In genomic region chrX:11429543-11430085, GRCh38 we compare ENCODE assay signal across 15 cellular contexts.
"Had no signal": no experiment of that assay in that cellular context is flagged by ENCODE, and none has a peak within 500 bp of the region (broad histone marks: within the 10 kb centered on the region; RNA-seq: fewer than 3 reads in every experiment).

No MANE protein-coding gene starts in this region.

- ATAC-seq: gastrocnemius medialis; left lung; stimulated activated naive CD8-positive, alpha-beta T cell treated with anti-CD3 and anti-CD28 coated beads, Interleukin-15, amount 100 ng/mL, for 72 hours had no signal

- H3K4me3 ChIP-seq: adrenal gland, coronary artery, gastrocnemius medialis, left lung, neural progenitor cell, testis had no signal

- H3K9me3 Mint-ChIP-seq: stimulated activated naive CD8-positive, alpha-beta T cell treated with anti-CD3 and anti-CD28 coated beads, Interleukin-15, amount 100 ng/mL, for 72 hours had no signal

- H3K4me2 ChIP-seq: neural progenitor cell had no signal

- H3K4me1 ChIP-seq: adrenal gland, gastrocnemius medialis, left lung, neural progenitor cell, parathyroid adenoma, testis had no signal

- H3K9ac ChIP-seq: neural progenitor cell, parathyroid adenoma had no signal

- H3K36me3 ChIP-seq: adrenal gland, gastrocnemius medialis, left lung, neural progenitor cell had no signal

- H3K79me2 ChIP-seq: parathyroid adenoma had no signal

- H2AFZ ChIP-seq: neural progenitor cell, parathyroid adenoma had no signal

- H3K27ac ChIP-seq: adrenal gland, coronary artery, gastrocnemius medialis, left lung, neural progenitor cell, parathyroid adenoma, testis had no signal

- H3K27me3 ChIP-seq: gastrocnemius medialis, testis had no signal

- H3K4me3 Mint-ChIP-seq: neural progenitor cell; stimulated activated naive CD8-positive, alpha-beta T cell treated with anti-CD3 and anti-CD28 coated beads, Interleukin-15, amount 100 ng/mL, for 72 hours had no signal

- H3K9me3 ChIP-seq: adrenal gland, gastrocnemius medialis, left lung, testis had no signal

- H3K4me1 Mint-ChIP-seq: stimulated activated naive CD8-positive, alpha-beta T cell treated with anti-CD3 and anti-CD28 coated beads, Interleukin-15, amount 100 ng/mL, for 72 hours had no signal

- H3K36me3 Mint-ChIP-seq: neural progenitor cell had no signal

- DNase-seq: activated naive CD4-positive, alpha-beta T cell treated with anti-CD3 and anti-CD28 coated beads, Interleukin-2, amount 50 U/mL, for 16 hours; activated T-cell treated with anti-CD3 and anti-CD28 coated beads, Interleukin-2, amount 50 U/mL, for 1 hour; adrenal gland; central memory CD4-positive, alpha-beta T cell; effector CD8-positive, alpha-beta T cell; gastrocnemius medialis; islet precursor cell; left lung; stimulated activated CD4-positive, alpha-beta T cell treated with anti-CD3 and anti-CD28 coated beads, Interleukin-15, amount 100 ng/mL, for 24 hours; stimulated activated CD4-positive, alpha-beta T cell treated with anti-CD3 and anti-CD28 coated beads, Interleukin-4, amount 100 ng/mL, for 24 hours; stimulated activated naive CD8-positive, alpha-beta T cell treated with anti-CD3 and anti-CD28 coated beads, Interleukin-15, amount 100 ng/mL, for 72 hours; testis had no signal

- H3K27ac Mint-ChIP-seq: neural progenitor cell; stimulated activated naive CD8-positive, alpha-beta T cell treated with anti-CD3 and anti-CD28 coated beads, Interleukin-15, amount 100 ng/mL, for 72 hours had no signal
